19 cellular contexts compared by ENCODE assay signal in the genomic region with DNA sequence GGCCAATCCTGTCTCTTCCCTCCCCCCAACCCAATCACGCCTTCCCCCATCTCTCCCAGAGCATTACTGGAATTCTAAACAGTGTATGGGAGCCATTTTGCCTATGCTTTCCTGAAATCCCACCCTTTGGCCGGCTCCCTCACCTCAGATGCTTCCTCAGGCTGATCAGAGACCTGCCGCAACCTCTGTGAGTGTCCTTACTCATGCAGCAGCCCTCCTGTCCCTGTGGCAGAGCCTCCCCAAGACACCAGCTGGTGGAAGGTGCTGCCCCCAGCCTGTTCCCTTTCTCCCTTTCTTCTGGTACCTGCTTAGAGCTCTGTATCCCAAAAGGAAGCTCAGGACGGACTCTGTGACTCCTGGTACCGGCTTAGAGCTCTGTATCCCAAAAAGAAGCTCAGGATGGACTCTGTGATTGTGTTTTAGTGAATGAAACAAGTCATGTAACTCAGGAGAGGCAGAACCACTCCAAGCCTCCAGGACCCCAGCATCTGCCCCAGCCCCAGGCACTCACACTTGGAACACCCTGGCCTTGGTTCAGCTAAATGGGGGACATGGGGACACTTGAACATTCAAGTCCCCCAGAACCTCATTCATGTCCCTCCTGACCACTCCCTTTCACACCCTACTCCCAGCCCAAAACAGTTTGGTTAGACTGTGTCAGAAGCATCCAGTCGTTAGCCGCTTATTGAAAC.
"Had no signal": no experiment of that assay in that cellular context is flagged by ENCODE, and none has a peak within 500 bp of the region (broad histone marks: within the 10 kb centered on the region; RNA-seq: fewer than 3 reads in every experiment).

No MANE protein-coding gene starts in this region.

- H3K27ac ChIP-seq: gastroesophageal sphincter, neutrophil, suprapubic skin, thyroid gland had no signal

- ATAC-seq: esophagus mucosa; gastroesophageal sphincter; left cardiac atrium; left ventricle myocardium superior; naive thymus-derived CD4-positive, alpha-beta T cell; sciatic nerve; stimulated activated naive CD8-positive, alpha-beta T cell treated with anti-CD3 and anti-CD28 coated beads, Interleukin-15, Interleukin-2, amounts not matched to agents 100 U/mL and 50 U/mL, for 24 hours had no signal

- DNase-seq: effector CD8-positive, alpha-beta T cell; glutamatergic neuron; kidney; left cardiac atrium; left ventricle myocardium superior; mammary epithelial cell; naive thymus-derived CD4-positive, alpha-beta T cell; nephron progenitor cell; stimulated activated CD4-positive, alpha-beta T cell treated with anti-CD3 and anti-CD28 coated beads, Interleukin-12 subunit alpha, Interleukin-12 subunit beta, amount 100 ng/mL, for 4 hours; stimulated activated naive CD8-positive, alpha-beta T cell treated with anti-CD3 and anti-CD28 coated beads, Interleukin-15, Interleukin-2, amounts not matched to agents 100 U/mL and 50 U/mL, for 24 hours; thyroid gland had no signal

- FAIRE-seq: colon, endometrium, kidney, urothelium cell line had no signal

- H3K9me3 ChIP-seq: gastroesophageal sphincter, neutrophil, suprapubic skin, thyroid gland had no signal

- H3K36me3 ChIP-seq: gastroesophageal sphincter, suprapubic skin, thyroid gland had no signal

- H3K27me3 ChIP-seq: gastroesophageal sphincter, neutrophil, suprapubic skin, thyroid gland had no signal

- H3K4me1 ChIP-seq: gastroesophageal sphincter, thyroid gland had no signal

- H3K4me3 ChIP-seq: gastroesophageal sphincter, suprapubic skin, thyroid gland had no signal
